In the genomic region with DNA sequence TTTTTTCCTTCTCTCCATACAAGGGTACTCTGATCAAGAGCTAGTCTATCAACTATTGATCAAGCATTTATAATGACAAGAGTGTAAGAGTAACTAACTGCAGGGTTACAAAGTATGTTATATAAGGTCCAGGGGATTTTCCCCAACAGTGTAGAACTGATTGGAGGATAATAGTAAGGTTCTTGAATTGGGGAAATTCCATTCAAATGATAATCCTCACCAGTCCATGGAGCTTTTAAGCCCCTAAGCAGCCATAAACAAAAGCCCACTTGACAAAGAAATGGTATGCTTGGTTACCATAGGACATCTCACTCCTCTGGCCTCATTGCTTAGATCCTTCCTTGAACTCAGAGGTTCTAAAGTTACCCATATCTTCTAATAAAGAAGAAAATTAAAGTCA, we compare ENCODE assay signal across 21 cellular contexts. TPM values are rescaled to one million over a fixed set of nuclear protein-coding genes. Genes with fewer than 3 reads are reported as not detected.
DNase-seq lines count a peak whose midpoint lies in the region; ATAC-seq and TF ChIP-seq lines count a peak whose summit lies in the region.
"Had no signal": no experiment of that assay in that cellular context is flagged by ENCODE, and none has a peak within 500 bp of the region (broad histone marks: within the 10 kb centered on the region; RNA-seq: fewer than 3 reads in every experiment).

No MANE protein-coding gene starts in this region.

- peaks cover 2% of the 10 kb centered on the region for H4K20me1 ChIP-seq in H9 (ENCODE audit: control insufficient read depth, insufficient read depth, insufficient read length)
- peaks cover 26% of the 10 kb centered on the region for H4K20me1 ChIP-seq in neural progenitor cell (ENCODE audit: low read depth)

- H3K23me2 ChIP-seq in H9 (ENCODE audit: insufficient read length, low read depth, low read length, poor library complexity, severe bottlenecking): no peaks in the 10 kb centered on the region

- H2BK5ac ChIP-seq in H9 (ENCODE audit: insufficient read length, low read length): no peak overlapping the region
- no peak overlapping the region for H2BK5ac ChIP-seq in mesenchymal stem cell (ENCODE audit: low read depth, low read length, poor library complexity, severe bottlenecking)

- H3K36me3 ChIP-seq in ectodermal cell (ENCODE audit: control insufficient read depth, insufficient read depth, low read length) (peaks cover 41% of the 10 kb centered on the region), neural progenitor cell (peaks cover 15% of the 10 kb centered on the region), mesenchymal stem cell (ENCODE audit: control insufficient read depth in 1 of 2, insufficient read depth in 2 of 2, low read depth in 1 of 2, low read length in 2 of 2) (peaks cover 30 to 77% of the 10 kb centered on the region in 2 experiments)

- H3K79me2 ChIP-seq in H9 (ENCODE audit: insufficient read depth, low read length) (peaks cover 16% of the 10 kb centered on the region; the same call in 1 of the 2 replicates), neural progenitor cell (ENCODE audit: low read depth) (peaks cover 93% of the 10 kb centered on the region)

- no peak for ATAC-seq in activated CD8-positive, alpha-beta T cell treated with anti-CD3 and anti-CD28 coated beads for 36 hours
- ATAC-seq in activated CD8-positive, alpha-beta T cell treated with anti-CD3 and anti-CD28 coated beads, Interleukin-2, amount 10 ng/mL, durations not matched to agents 7 days and 5 days: no peak
- ATAC-seq: K562 had no signal

- no peak overlapping the region for H3K4me3 ChIP-seq in ectodermal cell (ENCODE audit: insufficient read depth, low read depth, low read length)
- peak overlapping the region; percentile 27 for H3K4me3 ChIP-seq in neural progenitor cell
- H3K4me3 ChIP-seq in mesenchymal stem cell (ENCODE audit: insufficient read depth in 1 of 2, low read depth in 1 of 2, low read length in 2 of 2): no peak overlapping the region
- H3K4me3 ChIP-seq: GM23248, K562, PC-9 had no signal

- intact Hi-C loops in activated CD8-positive, alpha-beta T cell treated with anti-CD3 and anti-CD28 coated beads for 36 hours (cut with micrococcal nuclease): no loop called here
- intact Hi-C loops in cardiac septum (cut with DNase I): no loop called here

- H2AFZ ChIP-seq in H9 (ENCODE audit: low read length) (no peak overlapping the region), neural progenitor cell (replicated peaks) (no peak overlapping the region), mesenchymal stem cell (ENCODE audit: low read depth, low read length) (no peak overlapping the region)
- H2AFZ ChIP-seq: GM23248, PC-9 had no signal

- CTCF ChIA-PET in activated CD8-positive, alpha-beta T cell treated with anti-CD3 and anti-CD28 coated beads for 36 hours (lab: Charles Lee): interaction anchor here (1.0 to 1.2 kb wide), 2 partner anchors 14 to 420 kb away, joined by 3 to 4 read pairs; no protein-coding TSS in a partner anchor
- CTCF ChIA-PET in activated CD8-positive, alpha-beta T cell treated with anti-CD3 and anti-CD28 coated beads, Interleukin-2, amount 10 ng/mL, durations not matched to agents 7 days and 5 days (lab: Charles Lee): interaction anchor here (1.3 to 2.1 kb wide), 2 partner anchors 9 to 12 kb away, joined by 6 to 8 read pairs; a partner anchor contains a TSS

- H3K27me3 Mint-ChIP-seq in activated CD8-positive, alpha-beta T cell treated with anti-CD3 and anti-CD28 coated beads for 36 hours: no peaks in the 10 kb centered on the region
- no peaks in the 10 kb centered on the region for H3K27me3 Mint-ChIP-seq in activated CD8-positive, alpha-beta T cell treated with anti-CD3 and anti-CD28 coated beads, Interleukin-2, amount 10 ng/mL, durations not matched to agents 7 days and 5 days (ENCODE audit: low read depth)
- H3K27me3 Mint-ChIP-seq in H9 (ENCODE audit: low read depth) (no peaks in the 10 kb centered on the region), neural progenitor cell (ENCODE audit: insufficient read depth, low read depth) (no peaks in the 10 kb centered on the region)
- H3K27me3 Mint-ChIP-seq: B cell had no signal

- peaks cover 3% of the 10 kb centered on the region for H3K79me1 ChIP-seq in H9 (ENCODE audit: insufficient read depth, low read depth, low read length, poor library complexity, severe bottlenecking)
- peaks cover 10% of the 10 kb centered on the region for H3K79me1 ChIP-seq in mesenchymal stem cell (replicated peaks; ENCODE audit: low read length, poor library complexity, severe bottlenecking)

- H2BK120ac ChIP-seq in H9 (ENCODE audit: low read depth, low read length, poor library complexity, severe bottlenecking): no peak overlapping the region
- H2BK120ac ChIP-seq in mesenchymal stem cell (ENCODE audit: low read depth, low read length): no peak overlapping the region

- no peak overlapping the region for H3K9ac ChIP-seq in H9 (ENCODE audit: extremely low read depth, insufficient read length, low read length)
- H3K9ac ChIP-seq in neural progenitor cell: no peak overlapping the region
- no peak overlapping the region for H3K9ac ChIP-seq in mesenchymal stem cell (ENCODE audit: low read length)
- H3K9ac ChIP-seq: GM23248 had no signal

- no peak for DNase-seq in activated CD8-positive, alpha-beta T cell treated with anti-CD3 and anti-CD28 coated beads for 36 hours
- no peak for DNase-seq in activated CD8-positive, alpha-beta T cell treated with anti-CD3 and anti-CD28 coated beads, Interleukin-2, amount 10 ng/mL, durations not matched to agents 7 days and 5 days
- no peak for DNase-seq in H9
- peak; percentile 80 for DNase-seq in neural progenitor cell (ENCODE audit: low spot score)
- no peak for DNase-seq in DMS114 treated with DMSO at 0.1 percent for 48 hours (lab: John Stamatoyannopoulos, UW; ENCODE audit: unreplicated experiment)
- DNase-seq in mesenchymal stem cell: no peak
- no peak for DNase-seq in cardiac septum (ENCODE audit: low spot score)
- DNase-seq: 8988T, DMS 273 treated with DMSO at 0.1 percent for 48 hours, GM23248, NCI-H1417, NCI-H187, NCI-H2107, NCI-H510A, NCI-H748 treated with DMSO at 0.1 percent for 48 hours, PC-9, SIG-M5 had no signal

- H3T11ph ChIP-seq in H9 (ENCODE audit: low read length): no peak overlapping the region

- no peaks in the 10 kb centered on the region for H3K9me3 Mint-ChIP-seq in activated CD8-positive, alpha-beta T cell treated with anti-CD3 and anti-CD28 coated beads for 36 hours
- no peaks in the 10 kb centered on the region for H3K9me3 Mint-ChIP-seq in activated CD8-positive, alpha-beta T cell treated with anti-CD3 and anti-CD28 coated beads, Interleukin-2, amount 10 ng/mL, durations not matched to agents 7 days and 5 days (ENCODE audit: insufficient read depth)
- H3K9me3 Mint-ChIP-seq in H9 (no peaks in the 10 kb centered on the region), neural progenitor cell (no peaks in the 10 kb centered on the region)

- no peak overlapping the region for H2AK5ac ChIP-seq in H9 (ENCODE audit: insufficient read length, low read length)
- H2AK5ac ChIP-seq in mesenchymal stem cell (ENCODE audit: low read length, severe bottlenecking): no peak overlapping the region

- H3K4me3 Mint-ChIP-seq in activated CD8-positive, alpha-beta T cell treated with anti-CD3 and anti-CD28 coated beads for 36 hours: no peak overlapping the region
- no peak overlapping the region for H3K4me3 Mint-ChIP-seq in activated CD8-positive, alpha-beta T cell treated with anti-CD3 and anti-CD28 coated beads, Interleukin-2, amount 10 ng/mL, durations not matched to agents 7 days and 5 days
- H3K4me3 Mint-ChIP-seq in H9 (no peak overlapping the region), neural progenitor cell (no peak overlapping the region)
- H3K4me3 Mint-ChIP-seq: B cell had no signal

- H2BK20ac ChIP-seq in H9 (ENCODE audit: low read depth, low read length, poor library complexity, severe bottlenecking): no peak overlapping the region

- H3K9me3 ChIP-seq in H9 (ENCODE audit: control insufficient read depth, low read depth, low read length) (no peaks in the 10 kb centered on the region), ectodermal cell (ENCODE audit: control insufficient read depth, low read length) (no peaks in the 10 kb centered on the region), neural progenitor cell (ENCODE audit: low read depth) (no peaks in the 10 kb centered on the region), mesenchymal stem cell (ENCODE audit: control insufficient read depth, low read length) (no peaks in the 10 kb centered on the region)

- no peak overlapping the region for H4K91ac ChIP-seq in H9 (ENCODE audit: insufficient read length, low read depth, low read length)
- no peak overlapping the region for H4K91ac ChIP-seq in mesenchymal stem cell (ENCODE audit: low read length)

- H3K18ac ChIP-seq in H9 (ENCODE audit: insufficient read length, low read depth, low read length) (no peak overlapping the region), mesenchymal stem cell (ENCODE audit: low read depth in 1 of 2, low read length in 2 of 2) (no peak overlapping the region)

- H2BK15ac ChIP-seq in H9 (ENCODE audit: low read depth, low read length) (no peak overlapping the region), mesenchymal stem cell (ENCODE audit: low read depth, poor library complexity, severe bottlenecking) (no peak overlapping the region)

- H3K36me3 Mint-ChIP-seq in activated CD8-positive, alpha-beta T cell treated with anti-CD3 and anti-CD28 coated beads for 36 hours (ENCODE audit: low read depth): peaks cover 58% of the 10 kb centered on the region
- peaks cover 43% of the 10 kb centered on the region for H3K36me3 Mint-ChIP-seq in activated CD8-positive, alpha-beta T cell treated with anti-CD3 and anti-CD28 coated beads, Interleukin-2, amount 10 ng/mL, durations not matched to agents 7 days and 5 days (ENCODE audit: low read depth)
- H3K36me3 Mint-ChIP-seq in H9 (ENCODE audit: insufficient read depth in 1 of 3, low read depth in 3 of 3) (peaks cover 40 to 74% (median 72%) of the 10 kb centered on the region in 3 experiments; a peak in 6 of 7 replicates), neural progenitor cell (peaks cover 40% of the 10 kb centered on the region)

- H3K4me2 ChIP-seq in H9 (ENCODE audit: insufficient read depth, insufficient read length, low read length) (no peak overlapping the region), neural progenitor cell (peak overlapping the region; percentile 70), mesenchymal stem cell (ENCODE audit: low read length, poor library complexity, severe bottlenecking) (no peak overlapping the region)
- H3K4me2 ChIP-seq: PC-9 had no signal

- H3K4ac ChIP-seq in H9 (ENCODE audit: low read depth, low read length) (no peak overlapping the region), mesenchymal stem cell (ENCODE audit: low read depth in 1 of 2, low read length in 2 of 2) (no peak overlapping the region)

- H3K4me1 ChIP-seq in H9 (ENCODE audit: insufficient read depth, low read length) (no peaks in the 10 kb centered on the region), ectodermal cell (ENCODE audit: control insufficient read depth, insufficient read depth, low read length) (no peaks in the 10 kb centered on the region), neural progenitor cell (peaks cover 19% of the 10 kb centered on the region), mesenchymal stem cell (ENCODE audit: control insufficient read depth, insufficient read depth, low read depth, low read length) (no peaks in the 10 kb centered on the region)

- H3K27ac ChIP-seq in H9 (ENCODE audit: insufficient read length, low read depth, low read length) (no peak overlapping the region), ectodermal cell (ENCODE audit: insufficient read depth, low read depth, low read length, poor library complexity, severe bottlenecking) (peak overlapping the region; percentile 77), neural progenitor cell (peak overlapping the region; percentile 82), mesenchymal stem cell (ENCODE audit: low read length, poor library complexity, severe bottlenecking) (no peak overlapping the region)
- H3K27ac ChIP-seq: GM23248, PC-9, RWPE1 had no signal

- H3K56ac ChIP-seq in H9 (ENCODE audit: insufficient read length, low read depth, low read length): no peak overlapping the region

- no peak overlapping the region for H4K5ac ChIP-seq in H9 (ENCODE audit: insufficient read length, low read depth, low read length)

- H2BK12ac ChIP-seq in H9 (ENCODE audit: insufficient read length, low read depth, low read length) (no peak overlapping the region), mesenchymal stem cell (ENCODE audit: low read length in 2 of 2) (no peak overlapping the region)

- H3F3A ChIP-seq in neural progenitor cell (ENCODE audit: low read depth): peaks cover 14% of the 10 kb centered on the region

- peaks cover 39% of the 10 kb centered on the region for H3K4me1 Mint-ChIP-seq in activated CD8-positive, alpha-beta T cell treated with anti-CD3 and anti-CD28 coated beads for 36 hours (ENCODE audit: low read depth)
- H3K4me1 Mint-ChIP-seq in activated CD8-positive, alpha-beta T cell treated with anti-CD3 and anti-CD28 coated beads, Interleukin-2, amount 10 ng/mL, durations not matched to agents 7 days and 5 days (ENCODE audit: low read depth): peaks cover 29% of the 10 kb centered on the region
- H3K4me1 Mint-ChIP-seq in H9 (peaks cover 23% of the 10 kb centered on the region in 2 experiments), neural progenitor cell (peaks cover 15% of the 10 kb centered on the region)

- H3K27me3 ChIP-seq in H9 (ENCODE audit: insufficient read depth, low read length) (no peaks in the 10 kb centered on the region), ectodermal cell (ENCODE audit: control insufficient read depth, insufficient read depth, low read length, poor library complexity, severe bottlenecking) (no peaks in the 10 kb centered on the region), neural progenitor cell (no peaks in the 10 kb centered on the region), mesenchymal stem cell (ENCODE audit: control insufficient read depth in 1 of 2, insufficient read depth in 1 of 2, low read length in 2 of 2) (no peaks in the 10 kb centered on the region)

- POLR2A ChIA-PET in activated CD8-positive, alpha-beta T cell treated with anti-CD3 and anti-CD28 coated beads for 36 hours (lab: Charles Lee): interaction anchor here (1.1 to 2.6 kb wide), 3 partner anchors 9 to 98 kb away, joined by 3 to 8 read pairs (median 3); a partner anchor contains a TSS
- POLR2A ChIA-PET in activated CD8-positive, alpha-beta T cell treated with anti-CD3 and anti-CD28 coated beads, Interleukin-2, amount 10 ng/mL, durations not matched to agents 7 days and 5 days (lab: Charles Lee): interaction anchor here (2.1 kb wide), 1 partner anchor 9 kb away, joined by 14 read pairs; a partner anchor contains a TSS

- peak overlapping the region; percentile 38 for H3K27ac Mint-ChIP-seq in activated CD8-positive, alpha-beta T cell treated with anti-CD3 and anti-CD28 coated beads for 36 hours
- H3K27ac Mint-ChIP-seq in activated CD8-positive, alpha-beta T cell treated with anti-CD3 and anti-CD28 coated beads, Interleukin-2, amount 10 ng/mL, durations not matched to agents 7 days and 5 days: no peak overlapping the region
- peak overlapping the region in 2 of 3 experiments; percentile 89 to 91; a peak in 4 of 7 replicates for H3K27ac Mint-ChIP-seq in H9
- H3K27ac Mint-ChIP-seq in neural progenitor cell: peak overlapping the region; percentile 86
- H3K27ac Mint-ChIP-seq: B cell had no signal

- H3K23ac ChIP-seq in H9 (ENCODE audit: insufficient read length, low read depth, low read length) (no peak overlapping the region), mesenchymal stem cell (ENCODE audit: low read length in 2 of 2) (no peak overlapping the region)

- no peak for TF ChIP-seq CTCF in activated CD8-positive, alpha-beta T cell treated with anti-CD3 and anti-CD28 coated beads for 36 hours (IDR thresholded peaks at IDR 0.05)
- TF ChIP-seq CTCF in H9 (conservative IDR thresholded peaks at IDR 0.05) (no peak), neural progenitor cell (IDR thresholded peaks at IDR 0.05) (no peak)

- no peak overlapping the region for H3K14ac ChIP-seq in H9 (ENCODE audit: insufficient read depth, low read length)
- no peak overlapping the region for H3K14ac ChIP-seq in mesenchymal stem cell (ENCODE audit: low read length in 2 of 2)

- H4K8ac ChIP-seq in H9 (replicated peaks; ENCODE audit: insufficient read length, low read depth, low read length): no peak overlapping the region
- no peak overlapping the region for H4K8ac ChIP-seq in mesenchymal stem cell (ENCODE audit: low read length)

RNA-seq across cellular contexts. Expression of a gene that starts 8.2 kb away (rescaled TPM):
- total RNA-seq in activated CD8-positive, alpha-beta T cell treated with anti-CD3 and anti-CD28 coated beads for 36 hours: 100 to 1,000 TPM; 112 to 117 TPM
- 100 to 1,000 TPM; 117 to 122 TPM for total RNA-seq in activated CD8-positive, alpha-beta T cell treated with anti-CD3 and anti-CD28 coated beads, Interleukin-2, amount 10 ng/mL, durations not matched to agents 7 days and 5 days
- total RNA-seq in H9 (2021): 111 and 122 TPM in 2 replicates
- 117 TPM for polyA plus RNA-seq in ectodermal cell (2013, experiment 1 of 4)
- 127 TPM for polyA plus RNA-seq in ectodermal cell (2013, experiment 2 of 4)
- 96.0 TPM for polyA plus RNA-seq in ectodermal cell (2013, experiment 3 of 4)
- 106 TPM for polyA plus RNA-seq in ectodermal cell (2013, experiment 4 of 4)
- total RNA-seq in neural progenitor cell (ENCODE audit: low replicate concordance): 93.8 and 127 TPM in 2 replicates
- 101 TPM for polyA plus RNA-seq in mesenchymal stem cell (2013, experiment 1 of 2)
- polyA plus RNA-seq in mesenchymal stem cell (2013, experiment 2 of 2): 102 TPM
- total RNA-seq in cardiac septum: 87.4 TPM

RNA-seq across cellular contexts. Expression of a gene that starts 9.2 kb away (rescaled TPM):
- total RNA-seq in activated CD8-positive, alpha-beta T cell treated with anti-CD3 and anti-CD28 coated beads for 36 hours: 10 to 100 TPM; 40.5 to 43.6 TPM
- total RNA-seq in activated CD8-positive, alpha-beta T cell treated with anti-CD3 and anti-CD28 coated beads, Interleukin-2, amount 10 ng/mL, durations not matched to agents 7 days and 5 days: 10 to 100 TPM; 40.1 to 40.7 TPM
- total RNA-seq in H9 (2021) (35.0 and 37.1 TPM in 2 replicates), neural progenitor cell (ENCODE audit: low replicate concordance) (56.1 and 84.3 TPM in 2 replicates), cardiac septum (1.8 TPM)
- polyA plus RNA-seq in ectodermal cell (2013, experiment 1 of 4): 40.9 TPM
- polyA plus RNA-seq in ectodermal cell (2013, experiment 2 of 4): 40.7 TPM
- polyA plus RNA-seq in ectodermal cell (2013, experiment 3 of 4): 32.5 TPM
- 32.1 TPM for polyA plus RNA-seq in ectodermal cell (2013, experiment 4 of 4)
- 8.0 TPM for polyA plus RNA-seq in mesenchymal stem cell (2013, experiment 1 of 2)
- 8.1 TPM for polyA plus RNA-seq in mesenchymal stem cell (2013, experiment 2 of 2)

RNA-seq across cellular contexts. Expression of a gene that starts 45.6 kb away (rescaled TPM):
- 10 to 100 TPM in 1 of 2 experiments, 1 to 10 TPM in 1; 8.3 to 10.4 TPM for total RNA-seq in activated CD8-positive, alpha-beta T cell treated with anti-CD3 and anti-CD28 coated beads for 36 hours
- total RNA-seq in activated CD8-positive, alpha-beta T cell treated with anti-CD3 and anti-CD28 coated beads, Interleukin-2, amount 10 ng/mL, durations not matched to agents 7 days and 5 days: 10 to 100 TPM in 1 of 2 experiments, 1 to 10 TPM in 1; 9.0 to 12.8 TPM
- total RNA-seq in H9 (2021) (9.3 and 9.4 TPM in 2 replicates), neural progenitor cell (ENCODE audit: low replicate concordance) (16.8 and 22.7 TPM in 2 replicates), cardiac septum (9.1 TPM)
- 14.6 TPM for polyA plus RNA-seq in ectodermal cell (2013, experiment 1 of 4)
- 15.2 TPM for polyA plus RNA-seq in ectodermal cell (2013, experiment 2 of 4)
- 13.2 TPM for polyA plus RNA-seq in ectodermal cell (2013, experiment 3 of 4)
- 13.9 TPM for polyA plus RNA-seq in ectodermal cell (2013, experiment 4 of 4)
- polyA plus RNA-seq in mesenchymal stem cell (2013, experiment 1 of 2): 9.1 TPM
- polyA plus RNA-seq in mesenchymal stem cell (2013, experiment 2 of 2): 8.0 TPM

Comparison
In these comparisons a context has a peak if more than half of its experiments do, and no peak if none do; other contexts are left out.
1. H3K27ac ChIP-seq: peak in ectodermal cell (single experiment) and neural progenitor cell (single experiment); none in H9 (single experiment) and mesenchymal stem cell (single experiment).
2. RNA of a gene that starts 9.2 kb away (total RNA-seq): 56.1 to 84.3 TPM in neural progenitor cell, 40.5 to 43.6 TPM in activated CD8-positive, alpha-beta T cell treated with anti-CD3 and anti-CD28 coated beads for 36 hours, 40.1 to 40.7 TPM in activated CD8-positive, alpha-beta T cell treated with anti-CD3 and anti-CD28 coated beads, Interleukin-2, amount 10 ng/mL, durations not matched to agents 7 days and 5 days and 35.0 to 37.1 TPM in H9; 1.8 TPM in cardiac septum (single experiment); every median in the first group is over 10 times any median in the second.